ENCODE assay signal across 15 cellular contexts in the genomic region with DNA sequence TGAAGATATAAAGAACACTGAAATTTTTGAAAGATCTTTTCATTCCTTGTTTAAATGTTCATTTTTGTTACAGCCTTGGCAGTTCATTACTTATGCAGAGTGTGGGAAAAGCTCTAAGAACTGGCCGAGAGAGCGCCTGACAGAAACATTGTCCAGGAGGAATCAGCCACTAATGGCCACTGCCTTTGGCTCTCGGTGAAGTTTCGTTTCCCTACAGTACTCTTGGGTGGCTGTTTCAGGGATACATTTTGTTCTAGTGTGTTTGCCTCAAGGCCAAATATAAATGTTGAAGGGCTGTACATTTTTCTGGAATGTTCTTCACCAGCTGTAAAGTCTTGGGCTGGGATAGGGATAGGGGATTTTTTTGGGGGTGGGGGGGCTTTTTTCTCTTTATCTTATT. TPM values are rescaled to one million over a fixed set of nuclear protein-coding genes. Genes with fewer than 3 reads are reported as not detected.
DNase-seq lines count a peak whose midpoint lies in the region; ATAC-seq, FAIRE-seq and TF ChIP-seq lines count a peak whose summit lies in the region.
"Had no signal": no experiment of that assay in that cellular context is flagged by ENCODE, and none has a peak within 500 bp of the region (broad histone marks: within the 10 kb centered on the region; RNA-seq: fewer than 3 reads in every experiment).

No MANE protein-coding gene starts in this region.

- no peak overlapping the region for H3K27ac ChIP-seq in GM23248
- peak overlapping the region; percentile 42 to 83 (median 74) for H3K27ac ChIP-seq in sigmoid colon
- H3K27ac ChIP-seq: SJCRH30 had no signal

- TF ChIP-seq CTCF in endothelial cell (IDR thresholded peaks at IDR 0.05; ENCODE audit: unreplicated experiment) (no peak), sigmoid colon (IDR thresholded peaks at IDR 0.05) (no peak)

- peaks cover 40% of the 10 kb centered on the region for H3F3A ChIP-seq in GM23248 (ENCODE audit: insufficient read depth)

- peak overlapping the region; percentile 66 for H3K4me2 ChIP-seq in GM23248 (ENCODE audit: unreplicated experiment)

- peak overlapping the region; percentile 51 for H3K4me3 Mint-ChIP-seq in endothelial cell (ENCODE audit: unreplicated experiment)
- H3K4me3 Mint-ChIP-seq in activated CD4-positive, alpha-beta T cell treated with anti-CD3 and anti-CD28 coated beads for 36 hours = no peak overlapping the region
- H3K4me3 Mint-ChIP-seq: activated T-helper 17 cell treated with anti-CD3 and anti-CD28 coated beads, Interleukin-2, amount 50 U/mL, for 72 hours had no signal

- ATAC-seq in activated CD4-positive, alpha-beta T cell treated with anti-CD3 and anti-CD28 coated beads for 36 hours = no peak
- ATAC-seq: activated T-helper 17 cell treated with anti-CD3 and anti-CD28 coated beads, Interleukin-2, amount 50 U/mL, for 72 hours; GM12878 had no signal

- H3K9me3 ChIP-seq in GM23248 (ENCODE audit: low read depth) (no peaks in the 10 kb centered on the region), sigmoid colon (no peaks in the 10 kb centered on the region)
- H3K9me3 ChIP-seq: SJCRH30 had no signal

- 0 out of 2 replicates have a peak overlapping the region, but pooled peaks have one; percentile 22 for H3K9ac ChIP-seq in GM23248

- H3K4me3 ChIP-seq in GM23248 = 0 out of 2 replicates have a peak overlapping the region, but pooled peaks have one; percentile 6
- peak overlapping the region in 2 of 4 donors; percentile 0 to 22 for H3K4me3 ChIP-seq in sigmoid colon
- H3K4me3 ChIP-seq: GM12878, SJCRH30 had no signal

- WGBS in GM23248 (ENCODE audit: low coverage in 1 of 2, low lambda C conversion rate in 2 of 2, missing lambda C conversion rate in 2 of 2), 2 experiments = 25 to 32% methylated on average over 4 of the region's 4 CpGs
- WGBS in sigmoid colon, 2 donors = 73 to 83% methylated on average over 4 of the region's 4 CpGs

- intact Hi-C loops in sigmoid colon (cut with DNase I) = no loop called here
- intact Hi-C loops in activated CD4-positive, alpha-beta T cell treated with anti-CD3 and anti-CD28 coated beads for 36 hours (cut with DNase I, micrococcal nuclease) = no loop called here

- no peak for TF ChIP-seq POLR2A in sigmoid colon (IDR thresholded peaks at IDR 0.05)
- TF ChIP-seq POLR2A in H54 (IDR thresholded peaks at IDR 0.05; ENCODE audit: low read depth, low read length) = no peak

- FAIRE-seq in H54 (lab: Jason Lieb, UNC) = no peak
- FAIRE-seq: colon, GM12878 had no signal

- H3K79me2 ChIP-seq in GM23248 (ENCODE audit: insufficient read depth) = peaks cover 98% of the 10 kb centered on the region

- POLR2A ChIA-PET in activated CD4-positive, alpha-beta T cell treated with anti-CD3 and anti-CD28 coated beads for 36 hours (lab: Charles Lee) = no interaction called here

- CTCF ChIA-PET in activated CD4-positive, alpha-beta T cell treated with anti-CD3 and anti-CD28 coated beads for 36 hours (lab: Charles Lee) = interaction anchor here (0.6 kb wide), 1 partner anchor 41 kb away, joined by 4 read pairs; no protein-coding TSS in a partner anchor

- peaks cover 1% of the 10 kb centered on the region for H3K27me3 Mint-ChIP-seq in endothelial cell (ENCODE audit: unreplicated experiment)
- peaks cover 15% of the 10 kb centered on the region for H3K27me3 Mint-ChIP-seq in activated CD4-positive, alpha-beta T cell treated with anti-CD3 and anti-CD28 coated beads for 36 hours

- no peaks in the 10 kb centered on the region for H3K9me3 Mint-ChIP-seq in endothelial cell (ENCODE audit: unreplicated experiment)
- H3K9me3 Mint-ChIP-seq in activated CD4-positive, alpha-beta T cell treated with anti-CD3 and anti-CD28 coated beads for 36 hours (ENCODE audit: low read depth) = no peaks in the 10 kb centered on the region
- H3K9me3 Mint-ChIP-seq: activated T-helper 17 cell treated with anti-CD3 and anti-CD28 coated beads, Interleukin-2, amount 50 U/mL, for 72 hours had no signal

- peak in 3 of 4 donors; percentile 57 to 84 (median 70) for TF ChIP-seq EP300 in sigmoid colon (IDR thresholded peaks at IDR 0.05)

- in situ Hi-C loops in GM23248 (cut with MboI) = no loop called here

- H3K27me3 ChIP-seq in GM23248 (replicated peaks; ENCODE audit: insufficient read depth) = no peaks in the 10 kb centered on the region
- no peaks in the 10 kb centered on the region for H3K27me3 ChIP-seq in sigmoid colon
- H3K27me3 ChIP-seq: SJCRH30 had no signal

- H2AFZ ChIP-seq in GM23248 = 0 out of 2 replicates have a peak overlapping the region, but pooled peaks have one; percentile 27

- DNase-seq in GM23248 = peak; percentile 28
- no peak for DNase-seq in endothelial cell (ENCODE audit: low spot score)
- peak; percentile 56 for DNase-seq in islet precursor cell
- DNase-seq in sigmoid colon = peak; percentile 83
- no peak for DNase-seq in middle frontal gyrus (ENCODE audit: extremely low spot score, low spot score)
- DNase-seq in activated CD4-positive, alpha-beta T cell treated with anti-CD3 and anti-CD28 coated beads for 36 hours = no peak
- no peak for DNase-seq in NCI-H2081 treated with DMSO at 0.1 percent for 48 hours (lab: John Stamatoyannopoulos, UW)
- DNase-seq in H54 (ENCODE audit: insufficient read length, low spot score) = no peak
- DNase-seq: mesendoderm; NCI-H2171; NK-92 treated with Interleukin-12 subunit alpha and Interleukin-12 subunit beta, amount 100 ng/mL, for 24 hours; SJCRH30 had no signal

- H3K9me2 ChIP-seq in GM23248 (ENCODE audit: insufficient read depth) = no peaks in the 10 kb centered on the region

- H3K36me3 ChIP-seq in GM23248 (ENCODE audit: low read depth) = no peaks in the 10 kb centered on the region
- no peaks in the 10 kb centered on the region for H3K36me3 ChIP-seq in sigmoid colon

- peaks cover 74% of the 10 kb centered on the region for H3K4me1 Mint-ChIP-seq in endothelial cell (ENCODE audit: unreplicated experiment)
- no peaks in the 10 kb centered on the region for H3K4me1 Mint-ChIP-seq in activated CD4-positive, alpha-beta T cell treated with anti-CD3 and anti-CD28 coated beads for 36 hours
- H3K4me1 Mint-ChIP-seq: activated T-helper 17 cell treated with anti-CD3 and anti-CD28 coated beads, Interleukin-2, amount 50 U/mL, for 72 hours had no signal

- H3K36me3 Mint-ChIP-seq in endothelial cell (ENCODE audit: low read depth, unreplicated experiment) = peaks cover 14% of the 10 kb centered on the region
- no peaks in the 10 kb centered on the region for H3K36me3 Mint-ChIP-seq in activated CD4-positive, alpha-beta T cell treated with anti-CD3 and anti-CD28 coated beads for 36 hours (ENCODE audit: low read depth)

- H3K27ac Mint-ChIP-seq in endothelial cell (ENCODE audit: unreplicated experiment) = no peak overlapping the region
- no peak overlapping the region for H3K27ac Mint-ChIP-seq in activated CD4-positive, alpha-beta T cell treated with anti-CD3 and anti-CD28 coated beads for 36 hours
- H3K27ac Mint-ChIP-seq: activated T-helper 17 cell treated with anti-CD3 and anti-CD28 coated beads, Interleukin-2, amount 50 U/mL, for 72 hours had no signal

- H3K4me1 ChIP-seq in GM23248 (ENCODE audit: insufficient read depth) (peaks cover 42% of the 10 kb centered on the region), sigmoid colon (peaks cover 0 to 89% (median 75%) of the 10 kb centered on the region in 4 donors)

- H4K20me1 ChIP-seq in GM23248 (ENCODE audit: insufficient read depth) = peaks cover 7% of the 10 kb centered on the region

RNA-seq across cellular contexts. Expression of a gene that starts 10.8 kb away (rescaled TPM):
- 187 and 199 TPM in 2 replicates for total RNA-seq in GM23248 (2014; rRNA removed; shearing (Covaris generic))
- polyA plus RNA-seq in GM23248 (2016; fragmentation: Nextera tagmentation; extraction: Ambion mirVana) (52.6 and 57.7 TPM in 2 replicates), sigmoid colon (100 to 1,000 TPM in 1 of 3 donors, 10 to 100 TPM in 2; 23.1 to 101 (median 36.6) TPM)
- total RNA-seq in endothelial cell (ENCODE audit: unreplicated experiment) (983 TPM), sigmoid colon (100 to 1,000 TPM; 169 to 273 (median 259) TPM)
- total RNA-seq in activated CD4-positive, alpha-beta T cell treated with anti-CD3 and anti-CD28 coated beads for 36 hours = 10 to 100 TPM; 76.6 to 86.8 TPM

Comparison
In these comparisons a context has a peak if more than half of its experiments do, and no peak if none do; other contexts are left out.
1. DNase-seq: peak in GM23248 (single experiment), islet precursor cell (single experiment) and sigmoid colon (single experiment); none in endothelial cell (single experiment), middle frontal gyrus (single experiment), activated CD4-positive, alpha-beta T cell treated with anti-CD3 and anti-CD28 coated beads for 36 hours (single experiment), NCI-H2081 treated with DMSO at 0.1 percent for 48 hours (single experiment) and H54 (single experiment).